12 cellular contexts compared by ENCODE assay signal in the genomic region with DNA sequence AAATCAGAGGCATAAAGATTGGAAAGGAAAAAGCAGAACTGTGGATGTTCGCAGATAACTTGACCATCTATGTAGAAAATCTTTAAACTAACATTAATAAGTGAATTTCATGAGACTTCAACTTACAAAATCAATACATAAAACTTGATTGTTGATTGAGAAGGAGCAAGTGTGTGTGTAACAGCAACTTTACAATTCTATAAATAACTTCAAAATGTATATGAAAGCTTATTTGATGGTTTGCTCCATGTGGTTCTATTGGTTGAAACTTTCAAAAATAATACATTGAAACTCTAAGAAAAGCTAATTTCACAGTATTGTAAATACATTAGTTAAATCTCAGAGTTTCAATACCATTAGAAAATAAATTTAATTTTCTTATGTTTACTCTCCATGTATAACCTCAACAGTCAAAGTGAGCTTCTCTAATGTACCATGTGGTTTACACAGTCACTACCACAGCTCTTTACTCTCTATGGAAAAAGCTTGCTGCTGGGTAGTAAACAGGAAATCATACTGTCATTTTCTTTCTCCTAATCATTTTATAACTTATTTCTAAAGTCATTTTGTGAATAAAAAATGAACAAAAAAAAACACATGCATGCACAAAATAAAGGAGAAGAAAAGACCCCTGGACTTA. TPM values are rescaled to one million over a fixed set of nuclear protein-coding genes. Genes with fewer than 3 reads are reported as not detected.
DNase-seq lines count a peak whose midpoint lies in the region; ATAC-seq, FAIRE-seq and TF ChIP-seq lines count a peak whose summit lies in the region.
"Had no signal": no experiment of that assay in that cellular context is flagged by ENCODE, and none has a peak within 500 bp of the region (broad histone marks: within the 10 kb centered on the region; RNA-seq: fewer than 3 reads in every experiment).

No MANE protein-coding gene starts in this region.

- H3K9me3 ChIP-seq in tibial nerve (peaks cover 0 to 30% (median 8%) of the 10 kb centered on the region in 4 donors), uterus (peaks cover 0 to 8% of the 10 kb centered on the region in 2 donors)

- intact Hi-C loops in uterus (cut with DNase I; ENCODE audit: low total_unique reads): no loop called here

- H3K27ac ChIP-seq in tibial nerve (no peak overlapping the region), uterus (no peak overlapping the region)
- H3K27ac ChIP-seq: neural progenitor cell had no signal

- 98 to 100% methylated on average over 1 of the region's 1 CpG for WGBS in tibial nerve, 2 donors

- peaks cover 8% of the 10 kb centered on the region for H3K4me1 Mint-ChIP-seq in memory B cell
- H3K4me1 Mint-ChIP-seq: neural progenitor cell had no signal

- H3K27me3 Mint-ChIP-seq in memory B cell: no peaks in the 10 kb centered on the region

- DNase-seq in H54 (ENCODE audit: insufficient read length, low spot score) (no peak), memory B cell (ENCODE audit: low spot score in 2 of 2) (no peak), C1 segment of cervical spinal cord (lab: John Stamatoyannopoulos, UW) (no peak), tibial nerve (ENCODE audit: low spot score in 2 of 2) (no peak), iPS-NIHi7 (ENCODE audit: extremely low spot score) (no peak), uterus (no peak)
- DNase-seq: endodermal cell; PC-3; stimulated activated CD4-positive, alpha-beta T cell treated with anti-CD3 and anti-CD28 coated beads, Interleukin-15, amount 100 ng/mL, for 24 hours had no signal

- H3K4me3 ChIP-seq in tibial nerve (no peak overlapping the region), uterus (no peak overlapping the region)
- H3K4me3 ChIP-seq: neural progenitor cell had no signal

- H3K4me1 ChIP-seq in tibial nerve (peaks cover 0 to 25% (median 6%) of the 10 kb centered on the region in 4 donors), uterus (peaks cover 0 to 5% of the 10 kb centered on the region in 2 donors)
- H3K4me1 ChIP-seq: neural progenitor cell had no signal

- no peaks in the 10 kb centered on the region for H3K27me3 ChIP-seq in tibial nerve
- H3K27me3 ChIP-seq in uterus: no peaks in the 10 kb centered on the region
- H3K27me3 ChIP-seq: neural progenitor cell had no signal

- peak; percentile 6 for FAIRE-seq in H54 (lab: Jason Lieb, UNC)

- no peak overlapping the region for H3K4me3 Mint-ChIP-seq in memory B cell
- H3K4me3 Mint-ChIP-seq: endodermal cell, neural progenitor cell had no signal

- peaks cover 3% of the 10 kb centered on the region for H3K9me3 Mint-ChIP-seq in memory B cell

- no peak for TF ChIP-seq POLR2A in H54 (IDR thresholded peaks at IDR 0.05; ENCODE audit: low read depth, low read length)
- TF ChIP-seq POLR2A in tibial nerve (IDR thresholded peaks at IDR 0.05): no peak
- no peak for TF ChIP-seq POLR2A in uterus (IDR thresholded peaks at IDR 0.05)

- TF ChIP-seq EP300 in tibial nerve (IDR thresholded peaks at IDR 0.05): no peak

- ATAC-seq in GM18867 (IDR thresholded peaks at IDR 0.05; ENCODE audit: unreplicated experiment) (peak; percentile 71), HG03558 (IDR thresholded peaks at IDR 0.05; ENCODE audit: extremely low read depth, unreplicated experiment) (peak; percentile 68), memory B cell (ENCODE audit: low read depth) (no peak)
- ATAC-seq: PC-3 had no signal

- TF ChIP-seq CTCF in tibial nerve (IDR thresholded peaks at IDR 0.05) (no peak), uterus (IDR thresholded peaks at IDR 0.05) (no peak)

- H3K36me3 ChIP-seq in tibial nerve (peaks cover 0 to 47% (median 2%) of the 10 kb centered on the region in 3 donors), uterus (no peaks in the 10 kb centered on the region)

- H3K27ac Mint-ChIP-seq in memory B cell: peak overlapping the region; percentile 28
- H3K27ac Mint-ChIP-seq: endodermal cell, neural progenitor cell had no signal

- peaks cover 28% of the 10 kb centered on the region for H3K36me3 Mint-ChIP-seq in memory B cell

RNA-seq across cellular contexts. Expression of a gene that starts 12.0 kb away (rescaled TPM):
- 10 to 100 TPM; 58.8 to 76.0 (median 69.2) TPM for total RNA-seq in tibial nerve
- total RNA-seq in uterus: 100 to 1,000 TPM in 2 of 4 donors, 10 to 100 TPM in 2; 39.2 to 227 (median 97.6) TPM
